8 cellular contexts compared by ENCODE assay signal in the genomic region with DNA sequence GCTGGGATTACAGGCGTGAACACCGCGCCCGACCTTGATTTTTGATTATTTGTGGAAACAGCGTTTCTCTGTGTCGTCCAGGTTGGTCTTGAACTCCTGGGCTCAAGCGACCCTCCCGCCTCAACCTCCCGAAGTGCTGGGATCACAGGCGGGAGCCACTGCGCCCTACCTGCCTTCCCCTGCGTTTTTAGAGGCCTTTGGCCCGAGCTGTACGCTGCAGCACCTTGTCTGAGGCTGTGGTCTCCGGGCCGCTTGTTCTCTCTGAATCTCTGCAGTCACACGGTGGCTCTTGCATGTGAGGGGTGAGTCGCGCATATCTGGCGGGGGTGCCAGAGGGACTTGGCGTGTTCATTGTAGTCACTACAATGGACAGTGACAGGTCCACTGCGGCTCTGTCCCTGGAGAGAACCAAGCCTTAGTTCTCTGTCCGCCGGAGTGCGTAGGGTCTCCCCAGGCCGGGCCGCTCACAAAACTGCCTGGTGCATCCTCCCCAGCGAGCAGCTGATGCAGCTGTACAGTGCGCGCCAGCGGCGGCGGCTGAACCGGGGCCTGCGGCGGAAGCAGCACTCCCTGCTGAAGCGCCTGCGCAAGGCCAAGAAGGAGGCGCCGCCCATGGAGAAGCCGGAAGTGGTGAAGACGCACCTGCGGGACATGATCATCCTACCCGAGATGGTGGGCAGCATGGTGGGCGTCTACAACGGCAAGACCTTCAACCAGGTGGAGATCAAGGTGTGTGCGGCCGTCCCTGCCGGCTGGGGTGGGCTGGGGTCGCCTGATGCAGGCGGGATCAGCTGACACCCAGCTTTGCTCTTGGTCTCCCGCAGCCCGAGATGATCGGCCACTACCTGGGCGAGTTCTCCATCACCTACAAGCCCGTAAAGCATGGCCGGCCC. TPM values are rescaled to one million over a fixed set of nuclear protein-coding genes. Genes with fewer than 3 reads are reported as not detected.
A peak's percentile ranks its signal among the peaks of the same experiment; 100 is the strongest.
DNase-seq lines count a peak whose midpoint lies in the region; ATAC-seq, FAIRE-seq and TF ChIP-seq lines count a peak whose summit lies in the region.
"Not testable (repeated sequence)": the region's sequence is repeated elsewhere in the genome, so short reads cannot be mapped to it uniquely, and the experiment has no call there.

No MANE protein-coding gene starts in this region.

- H3K27me3 ChIP-seq in Karpas-422 (ENCODE audit: low read length); endothelial cell of umbilical vein (ENCODE audit: control insufficient read depth in 2 of 2, insufficient read depth in 2 of 2, low read length in 2 of 2); neural progenitor cell; tibial artery: not testable (repeated sequence)

- BruUV-seq in Calu3 (replicated peaks; lab: Mats Ljungman, UMichigan); endothelial cell of umbilical vein (replicated peaks; lab: Mats Ljungman, UMichigan): not testable (repeated sequence)

- not testable (repeated sequence) for H3K9me1 ChIP-seq in endothelial cell of umbilical vein (replicated peaks; ENCODE audit: control insufficient read depth, extremely low read depth, insufficient read depth, low read length)

- H3K27me3 Mint-ChIP-seq in Calu3 (ENCODE audit: unreplicated experiment); T-helper 17 cell; activated naive CD8-positive, alpha-beta T cell treated with anti-CD3 and anti-CD28 coated beads, Interleukin-2, amount 50 U/mL, for 24 hours: not testable (repeated sequence)
- H3K27me3 Mint-ChIP-seq in neural progenitor cell (ENCODE audit: insufficient read depth, low read depth) = peaks cover 10% of the 10 kb centered on the region

- peak overlapping the region; percentile 95 for H3K4me3 Mint-ChIP-seq in Calu3 (ENCODE audit: low read depth, unreplicated experiment)
- peak overlapping the region; percentile 98 for H3K4me3 Mint-ChIP-seq in T-helper 17 cell
- peak overlapping the region; percentile 94 for H3K4me3 Mint-ChIP-seq in activated naive CD8-positive, alpha-beta T cell treated with anti-CD3 and anti-CD28 coated beads, Interleukin-2, amount 50 U/mL, for 24 hours
- peak overlapping the region; percentile 97 for H3K4me3 Mint-ChIP-seq in neural progenitor cell

- ATAC-seq in T-helper 17 cell; activated naive CD8-positive, alpha-beta T cell treated with anti-CD3 and anti-CD28 coated beads, Interleukin-2, amount 50 U/mL, for 24 hours: not testable (repeated sequence)

- H3K4me2 ChIP-seq in Karpas-422 (ENCODE audit: low read depth, low read length, poor library complexity, severe bottlenecking) (peak overlapping the region; percentile 99), endothelial cell of umbilical vein (ENCODE audit: insufficient read depth, low read length) (peak overlapping the region; percentile 58), neural progenitor cell (peak overlapping the region; percentile 97)

- dilution Hi-C loops in endothelial cell of umbilical vein (cut with MboI; ENCODE audit: extremely low pct_ligation_motif_present, low sequenced_read_pairs) = not testable (repeated sequence)

- CTCF ChIA-PET in Calu3 (lab: Charles Lee); endothelial cell of umbilical vein (lab: Charles Lee): not testable (repeated sequence)

- H3K4me1 Mint-ChIP-seq in Calu3 (ENCODE audit: low read depth, unreplicated experiment) = not testable (repeated sequence)
- H3K4me1 Mint-ChIP-seq in T-helper 17 cell = peaks cover 18% of the 10 kb centered on the region
- peaks cover 41% of the 10 kb centered on the region for H3K4me1 Mint-ChIP-seq in activated naive CD8-positive, alpha-beta T cell treated with anti-CD3 and anti-CD28 coated beads, Interleukin-2, amount 50 U/mL, for 24 hours
- peaks cover 24% of the 10 kb centered on the region for H3K4me1 Mint-ChIP-seq in neural progenitor cell

- H3K4me3 ChIP-seq in Karpas-422 (ENCODE audit: low read length) (peak overlapping the region; percentile 99), endothelial cell of umbilical vein (replicated peaks in 1 of 3; ENCODE audit: insufficient read depth in 1 of 3, low read depth in 1 of 3, low read length in 3 of 3) (peak overlapping the region; percentile 75 to 89 (median 85)), neural progenitor cell (peak overlapping the region; percentile 90), tibial artery (peak overlapping the region; percentile 72 to 91)

- H3K27ac ChIP-seq in Karpas-422 (ENCODE audit: low read length) (peak overlapping the region; percentile 91), tibial artery (peak overlapping the region in 1 of 2 donors; percentile 79)
- H3K27ac ChIP-seq in endothelial cell of umbilical vein (ENCODE audit: insufficient read depth, low read depth, low read length); neural progenitor cell: not testable (repeated sequence)

- TF ChIP-seq CTCF in Calu3 (IDR thresholded peaks at IDR 0.05; ENCODE audit: unreplicated experiment); endothelial cell of umbilical vein (IDR thresholded peaks at IDR 0.05; ENCODE audit: extremely low read depth in 1 of 2, insufficient read depth in 1 of 2, low read depth in 1 of 2, low read length in 2 of 2); neural progenitor cell (IDR thresholded peaks at IDR 0.05); tibial artery (IDR thresholded peaks at IDR 0.05): not testable (repeated sequence)

- intact Hi-C loops in Calu3 (cut with micrococcal nuclease; ENCODE audit: unreplicated experiment); tibial artery (cut with DNase I; ENCODE audit: low total_unique reads): not testable (repeated sequence)
- intact Hi-C loops in endothelial cell of umbilical vein (cut with micrococcal nuclease) = loop anchor here (2.0 kb wide), 1 partner anchor 25 kb away; no protein-coding TSS in a partner anchor

- H4K20me1 ChIP-seq in Karpas-422 (ENCODE audit: insufficient read depth, low read depth, low read length) = peaks cover 36% of the 10 kb centered on the region
- not testable (repeated sequence) for H4K20me1 ChIP-seq in endothelial cell of umbilical vein (replicated peaks; ENCODE audit: control insufficient read depth, extremely low read depth, insufficient read depth, low read length)
- H4K20me1 ChIP-seq in neural progenitor cell (ENCODE audit: low read depth) = peaks cover 80% of the 10 kb centered on the region

- H3K9me3 ChIP-seq in Karpas-422 (ENCODE audit: low read length); T-helper 17 cell (ENCODE audit: control insufficient read depth, low read length, poor library complexity, severe bottlenecking); endothelial cell of umbilical vein (replicated peaks; ENCODE audit: control insufficient read depth, insufficient read depth, low read length); neural progenitor cell (ENCODE audit: low read depth); tibial artery: not testable (repeated sequence)

- TF ChIP-seq POLR2A in endothelial cell of umbilical vein (IDR thresholded peaks at IDR 0.05; ENCODE audit: low read depth, low read length) = not testable (repeated sequence)

- H3K9ac ChIP-seq in Karpas-422 (ENCODE audit: low read length) (peak overlapping the region; percentile 99), endothelial cell of umbilical vein (replicated peaks; ENCODE audit: extremely low read depth, insufficient read depth, low read length) (peak overlapping the region; percentile 91), neural progenitor cell (peak overlapping the region; percentile 100)

- DNase-seq in Calu3; Karpas-422; T-helper 17 cell; activated naive CD8-positive, alpha-beta T cell treated with anti-CD3 and anti-CD28 coated beads, Interleukin-2, amount 50 U/mL, for 24 hours; endothelial cell of umbilical vein (ENCODE audit: low read depth, low spot score): not testable (repeated sequence)
- DNase-seq in iris pigment epithelial cell (ENCODE audit: low read depth) (peak; percentile 30), neural progenitor cell (ENCODE audit: low spot score) (peak; percentile 24), tibial artery (peak in 1 of 2 donors; percentile 61)

- H3F3A ChIP-seq in neural progenitor cell (ENCODE audit: low read depth) = peaks cover 88% of the 10 kb centered on the region

- H3K27ac Mint-ChIP-seq in Calu3 (ENCODE audit: unreplicated experiment) (peak overlapping the region; percentile 99), T-helper 17 cell (peak overlapping the region; percentile 96), neural progenitor cell (peak overlapping the region; percentile 42)
- H3K27ac Mint-ChIP-seq in activated naive CD8-positive, alpha-beta T cell treated with anti-CD3 and anti-CD28 coated beads, Interleukin-2, amount 50 U/mL, for 24 hours = peak overlapping the region; percentile 99

- H3K36me3 ChIP-seq in Karpas-422 (ENCODE audit: insufficient read depth, low read length) (peaks cover 32% of the 10 kb centered on the region), endothelial cell of umbilical vein (ENCODE audit: control insufficient read depth in 2 of 2, extremely low read depth in 1 of 2, insufficient read depth in 2 of 2, low read length in 2 of 2) (peaks cover 7 to 24% of the 10 kb centered on the region in 2 experiments), neural progenitor cell (peaks cover 11% of the 10 kb centered on the region), tibial artery (peaks cover 36 to 55% (median 44%) of the 10 kb centered on the region in 3 donors)

- POLR2A ChIA-PET in endothelial cell of umbilical vein (lab: Charles Lee) = not testable (repeated sequence)

- H3K4me1 ChIP-seq in Karpas-422 (ENCODE audit: low read length) (peaks cover 35% of the 10 kb centered on the region), tibial artery (peaks cover 0 to 27% (median 22%) of the 10 kb centered on the region in 4 donors)
- not testable (repeated sequence) for H3K4me1 ChIP-seq in endothelial cell of umbilical vein (ENCODE audit: control insufficient read depth, extremely low read depth, insufficient read depth, low read length); neural progenitor cell

- not testable (repeated sequence) for H3K9me2 ChIP-seq in Karpas-422 (replicated peaks; ENCODE audit: insufficient read depth, low read length)

- FAIRE-seq in endothelial cell of umbilical vein (lab: Jason Lieb, UNC) = not testable (repeated sequence)

- not testable (repeated sequence) for H3K9me3 Mint-ChIP-seq in Calu3 (ENCODE audit: low read depth, unreplicated experiment); activated naive CD8-positive, alpha-beta T cell treated with anti-CD3 and anti-CD28 coated beads, Interleukin-2, amount 50 U/mL, for 24 hours; neural progenitor cell

- H3K36me3 Mint-ChIP-seq in Calu3 (ENCODE audit: insufficient read depth, unreplicated experiment) (peaks cover 60% of the 10 kb centered on the region), neural progenitor cell (peaks cover 33% of the 10 kb centered on the region)
- not testable (repeated sequence) for H3K36me3 Mint-ChIP-seq in T-helper 17 cell (ENCODE audit: low read depth)
- H3K36me3 Mint-ChIP-seq in activated naive CD8-positive, alpha-beta T cell treated with anti-CD3 and anti-CD28 coated beads, Interleukin-2, amount 50 U/mL, for 24 hours (ENCODE audit: low read depth) = peaks cover 44% of the 10 kb centered on the region

- peaks cover 18% of the 10 kb centered on the region for H3K79me2 ChIP-seq in Karpas-422 (ENCODE audit: low read length)
- H3K79me2 ChIP-seq in endothelial cell of umbilical vein (ENCODE audit: control insufficient read depth, insufficient read depth, low read length) = peaks cover 34% of the 10 kb centered on the region
- H3K79me2 ChIP-seq in neural progenitor cell (ENCODE audit: low read depth) = peaks cover 35% of the 10 kb centered on the region

- not testable (repeated sequence) for H2AFZ ChIP-seq in Karpas-422 (ENCODE audit: low read length); endothelial cell of umbilical vein (ENCODE audit: low read depth, low read length); neural progenitor cell (replicated peaks)

RNA-seq across cellular contexts. Expression of a gene that starts 1.6 kb away (rescaled TPM):
- total RNA-seq in Calu3 (2022) = 628 and 642 TPM in 2 replicates
- 2,088 and 3,414 TPM in 2 replicates for total RNA-seq in Karpas-422 (2014; rRNA removed; shearing (Covaris generic); ENCODE audit: low replicate concordance)
- total RNA-seq in T-helper 17 cell = 1,000 to 10,000 TPM; 1,653 to 1,678 TPM
- 1,260 and 1,287 TPM in 2 replicates for total RNA-seq in endothelial cell of umbilical vein
- polyA plus RNA-seq in endothelial cell of umbilical vein = 2,646 and 3,270 TPM in 2 replicates
- polyA plus RNA-seq in endothelial cell of umbilical vein (2011; cell fraction: cytosol; rRNA removed) = 2,566 and 2,596 TPM in 2 replicates
- 642 and 652 TPM in 2 replicates for polyA plus RNA-seq in endothelial cell of umbilical vein (2011; cell fraction: nucleus; rRNA removed)
- 1,687 and 2,164 TPM in 2 replicates for polyA plus RNA-seq in endothelial cell of umbilical vein (2012)
- polyA minus RNA-seq in endothelial cell of umbilical vein = 334 and 411 TPM in 2 replicates
- 1,670 TPM for polyA minus RNA-seq in endothelial cell of umbilical vein (2011; cell fraction: cytosol; rRNA and poly(A)+ RNA removed)
- polyA minus RNA-seq in endothelial cell of umbilical vein (2011; cell fraction: nucleus; rRNA and poly(A)+ RNA removed) = 86.6 and 136 TPM in 2 replicates
- 1,918 and 2,648 TPM in 2 replicates for total RNA-seq in neural progenitor cell (ENCODE audit: low replicate concordance)

RNA-seq across cellular contexts. Expression of a gene that starts 10.2 kb away (rescaled TPM):
- total RNA-seq in Calu3 (2022) = 0.12 and 0.44 TPM in 2 replicates
- 1.1 and 2.8 TPM in 2 replicates for total RNA-seq in Karpas-422 (2014; rRNA removed; shearing (Covaris generic); ENCODE audit: low replicate concordance)
- under 1 TPM; 0.07 to 0.44 TPM for total RNA-seq in T-helper 17 cell
- total RNA-seq in endothelial cell of umbilical vein = 0.04 and 0.23 TPM in 2 replicates
- 0.01 and 0.05 TPM in 2 replicates for polyA plus RNA-seq in endothelial cell of umbilical vein
- polyA plus RNA-seq in endothelial cell of umbilical vein (2011; cell fraction: cytosol; rRNA removed) = 0.01 and 0.03 TPM in 2 replicates
- 0.10 and 0.12 TPM in 2 replicates for polyA plus RNA-seq in endothelial cell of umbilical vein (2011; cell fraction: nucleus; rRNA removed)
- 0.15 and 0.19 TPM in 2 replicates for polyA plus RNA-seq in endothelial cell of umbilical vein (2012)
- 0.04 TPM in 1 of 2 replicates, not detected in the other for polyA minus RNA-seq in endothelial cell of umbilical vein
- 0.41 TPM for polyA minus RNA-seq in endothelial cell of umbilical vein (2011; cell fraction: cytosol; rRNA and poly(A)+ RNA removed)
- polyA minus RNA-seq in endothelial cell of umbilical vein (2011; cell fraction: nucleus; rRNA and poly(A)+ RNA removed) = 0.19 and 0.24 TPM in 2 replicates
- total RNA-seq in neural progenitor cell (ENCODE audit: low replicate concordance) = 1.3 and 12.2 TPM in 2 replicates

RNA-seq across cellular contexts. Expression of a gene that starts 32.4 kb away (rescaled TPM):
- 148 and 151 TPM in 2 replicates for total RNA-seq in Calu3 (2022)
- 110 and 244 TPM in 2 replicates for total RNA-seq in Karpas-422 (2014; rRNA removed; shearing (Covaris generic); ENCODE audit: low replicate concordance)
- 100 to 1,000 TPM; 148 to 163 TPM for total RNA-seq in T-helper 17 cell
- total RNA-seq in endothelial cell of umbilical vein = 177 and 187 TPM in 2 replicates
- 50.1 and 51.5 TPM in 2 replicates for polyA plus RNA-seq in endothelial cell of umbilical vein
- polyA plus RNA-seq in endothelial cell of umbilical vein (2011; cell fraction: cytosol; rRNA removed) = 56.8 and 65.7 TPM in 2 replicates
- 116 and 136 TPM in 2 replicates for polyA plus RNA-seq in endothelial cell of umbilical vein (2011; cell fraction: nucleus; rRNA removed)
- polyA plus RNA-seq in endothelial cell of umbilical vein (2012) = 91.7 and 104 TPM in 2 replicates
- polyA minus RNA-seq in endothelial cell of umbilical vein = 49.1 and 54.8 TPM in 2 replicates
- polyA minus RNA-seq in endothelial cell of umbilical vein (2011; cell fraction: cytosol; rRNA and poly(A)+ RNA removed) = 45.0 TPM
- polyA minus RNA-seq in endothelial cell of umbilical vein (2011; cell fraction: nucleus; rRNA and poly(A)+ RNA removed) = 41.7 and 45.9 TPM in 2 replicates
- total RNA-seq in neural progenitor cell (ENCODE audit: low replicate concordance) = 107 and 121 TPM in 2 replicates

RNA-seq across cellular contexts. Expression of a gene that starts 38.4 kb away (rescaled TPM):
- total RNA-seq in Calu3 (2022) (14.3 and 19.4 TPM in 2 replicates), T-helper 17 cell (1 to 10 TPM; 9.0 to 9.9 TPM), endothelial cell of umbilical vein (20.0 and 22.1 TPM in 2 replicates), neural progenitor cell (ENCODE audit: low replicate concordance) (13.8 and 53.7 TPM in 2 replicates)
- total RNA-seq in Karpas-422 (2014; rRNA removed; shearing (Covaris generic); ENCODE audit: low replicate concordance) = 63.7 and 144 TPM in 2 replicates
- 36.9 and 46.8 TPM in 2 replicates for polyA plus RNA-seq in endothelial cell of umbilical vein
- 18.4 and 26.8 TPM in 2 replicates for polyA plus RNA-seq in endothelial cell of umbilical vein (2011; cell fraction: cytosol; rRNA removed)
- polyA plus RNA-seq in endothelial cell of umbilical vein (2011; cell fraction: nucleus; rRNA removed) = 10.2 and 11.8 TPM in 2 replicates
- polyA plus RNA-seq in endothelial cell of umbilical vein (2012) = 22.2 and 26.2 TPM in 2 replicates
- 14.3 and 21.7 TPM in 2 replicates for polyA minus RNA-seq in endothelial cell of umbilical vein
- polyA minus RNA-seq in endothelial cell of umbilical vein (2011; cell fraction: cytosol; rRNA and poly(A)+ RNA removed) = 24.1 TPM
- polyA minus RNA-seq in endothelial cell of umbilical vein (2011; cell fraction: nucleus; rRNA and poly(A)+ RNA removed) = 2.8 and 4.5 TPM in 2 replicates

RNA-seq across cellular contexts. Expression of a gene that starts 39.2 kb away (rescaled TPM):
- total RNA-seq in Calu3 (2022) = 33.7 and 33.8 TPM in 2 replicates
- 26.4 and 62.2 TPM in 2 replicates for total RNA-seq in Karpas-422 (2014; rRNA removed; shearing (Covaris generic); ENCODE audit: low replicate concordance)
- total RNA-seq in T-helper 17 cell = 10 to 100 TPM; 24.3 to 29.0 TPM
- total RNA-seq in endothelial cell of umbilical vein = 28.0 and 29.0 TPM in 2 replicates
- polyA plus RNA-seq in endothelial cell of umbilical vein = 34.6 and 40.3 TPM in 2 replicates
- polyA plus RNA-seq in endothelial cell of umbilical vein (2011; cell fraction: cytosol; rRNA removed) = 21.2 and 27.3 TPM in 2 replicates
- 20.9 TPM in 2 replicates for polyA plus RNA-seq in endothelial cell of umbilical vein (2011; cell fraction: nucleus; rRNA removed)
- 10.8 and 16.6 TPM in 2 replicates for polyA plus RNA-seq in endothelial cell of umbilical vein (2012)
- 7.0 and 9.5 TPM in 2 replicates for polyA minus RNA-seq in endothelial cell of umbilical vein
- 19.0 TPM for polyA minus RNA-seq in endothelial cell of umbilical vein (2011; cell fraction: cytosol; rRNA and poly(A)+ RNA removed)
- 9.1 and 11.3 TPM in 2 replicates for polyA minus RNA-seq in endothelial cell of umbilical vein (2011; cell fraction: nucleus; rRNA and poly(A)+ RNA removed)
- total RNA-seq in neural progenitor cell (ENCODE audit: low replicate concordance) = 14.4 and 40.4 TPM in 2 replicates

Comparison
In these comparisons a context has a peak if more than half of its experiments do, and no peak if none do; other contexts are left out.
1. H3K27ac Mint-ChIP-seq: peak in every context shown above with its lines; median percentile 99 in Calu3; 99 in activated naive CD8-positive, alpha-beta T cell treated with anti-CD3 and anti-CD28 coated beads, Interleukin-2, amount 50 U/mL, for 24 hours; 96 in T-helper 17 cell; 42 in neural progenitor cell.